In the genomic region with DNA sequence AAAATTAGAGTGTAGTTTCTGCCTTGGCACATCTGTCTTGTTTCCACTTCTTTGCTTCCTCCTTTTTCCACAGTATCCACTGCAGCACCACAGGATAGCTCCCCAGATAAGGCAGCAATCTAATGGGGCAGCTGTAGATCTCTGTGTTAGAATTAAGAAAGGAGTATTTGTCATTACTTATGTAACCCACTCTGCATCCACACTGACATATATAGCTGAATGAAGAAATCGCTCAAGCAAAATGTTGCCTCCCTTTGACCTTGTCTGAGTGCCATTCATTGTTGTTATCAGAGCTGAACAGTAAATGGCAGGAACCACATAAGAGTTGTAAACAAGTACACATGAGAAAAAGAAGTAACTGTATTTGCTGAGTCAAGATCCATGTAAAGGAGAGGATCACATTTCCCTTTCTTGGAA, we compare ENCODE assay signal across 1 cellular context.
TF ChIP-seq lines count a peak whose summit lies in the region.

No MANE protein-coding gene starts in this region.

TF ChIP-seq in K562, 482 proteins besides CTCF, POLR2A, EP300 and RAD21 (continued from another document and continues in another):
- TF ChIP-seq, protein P1, sequence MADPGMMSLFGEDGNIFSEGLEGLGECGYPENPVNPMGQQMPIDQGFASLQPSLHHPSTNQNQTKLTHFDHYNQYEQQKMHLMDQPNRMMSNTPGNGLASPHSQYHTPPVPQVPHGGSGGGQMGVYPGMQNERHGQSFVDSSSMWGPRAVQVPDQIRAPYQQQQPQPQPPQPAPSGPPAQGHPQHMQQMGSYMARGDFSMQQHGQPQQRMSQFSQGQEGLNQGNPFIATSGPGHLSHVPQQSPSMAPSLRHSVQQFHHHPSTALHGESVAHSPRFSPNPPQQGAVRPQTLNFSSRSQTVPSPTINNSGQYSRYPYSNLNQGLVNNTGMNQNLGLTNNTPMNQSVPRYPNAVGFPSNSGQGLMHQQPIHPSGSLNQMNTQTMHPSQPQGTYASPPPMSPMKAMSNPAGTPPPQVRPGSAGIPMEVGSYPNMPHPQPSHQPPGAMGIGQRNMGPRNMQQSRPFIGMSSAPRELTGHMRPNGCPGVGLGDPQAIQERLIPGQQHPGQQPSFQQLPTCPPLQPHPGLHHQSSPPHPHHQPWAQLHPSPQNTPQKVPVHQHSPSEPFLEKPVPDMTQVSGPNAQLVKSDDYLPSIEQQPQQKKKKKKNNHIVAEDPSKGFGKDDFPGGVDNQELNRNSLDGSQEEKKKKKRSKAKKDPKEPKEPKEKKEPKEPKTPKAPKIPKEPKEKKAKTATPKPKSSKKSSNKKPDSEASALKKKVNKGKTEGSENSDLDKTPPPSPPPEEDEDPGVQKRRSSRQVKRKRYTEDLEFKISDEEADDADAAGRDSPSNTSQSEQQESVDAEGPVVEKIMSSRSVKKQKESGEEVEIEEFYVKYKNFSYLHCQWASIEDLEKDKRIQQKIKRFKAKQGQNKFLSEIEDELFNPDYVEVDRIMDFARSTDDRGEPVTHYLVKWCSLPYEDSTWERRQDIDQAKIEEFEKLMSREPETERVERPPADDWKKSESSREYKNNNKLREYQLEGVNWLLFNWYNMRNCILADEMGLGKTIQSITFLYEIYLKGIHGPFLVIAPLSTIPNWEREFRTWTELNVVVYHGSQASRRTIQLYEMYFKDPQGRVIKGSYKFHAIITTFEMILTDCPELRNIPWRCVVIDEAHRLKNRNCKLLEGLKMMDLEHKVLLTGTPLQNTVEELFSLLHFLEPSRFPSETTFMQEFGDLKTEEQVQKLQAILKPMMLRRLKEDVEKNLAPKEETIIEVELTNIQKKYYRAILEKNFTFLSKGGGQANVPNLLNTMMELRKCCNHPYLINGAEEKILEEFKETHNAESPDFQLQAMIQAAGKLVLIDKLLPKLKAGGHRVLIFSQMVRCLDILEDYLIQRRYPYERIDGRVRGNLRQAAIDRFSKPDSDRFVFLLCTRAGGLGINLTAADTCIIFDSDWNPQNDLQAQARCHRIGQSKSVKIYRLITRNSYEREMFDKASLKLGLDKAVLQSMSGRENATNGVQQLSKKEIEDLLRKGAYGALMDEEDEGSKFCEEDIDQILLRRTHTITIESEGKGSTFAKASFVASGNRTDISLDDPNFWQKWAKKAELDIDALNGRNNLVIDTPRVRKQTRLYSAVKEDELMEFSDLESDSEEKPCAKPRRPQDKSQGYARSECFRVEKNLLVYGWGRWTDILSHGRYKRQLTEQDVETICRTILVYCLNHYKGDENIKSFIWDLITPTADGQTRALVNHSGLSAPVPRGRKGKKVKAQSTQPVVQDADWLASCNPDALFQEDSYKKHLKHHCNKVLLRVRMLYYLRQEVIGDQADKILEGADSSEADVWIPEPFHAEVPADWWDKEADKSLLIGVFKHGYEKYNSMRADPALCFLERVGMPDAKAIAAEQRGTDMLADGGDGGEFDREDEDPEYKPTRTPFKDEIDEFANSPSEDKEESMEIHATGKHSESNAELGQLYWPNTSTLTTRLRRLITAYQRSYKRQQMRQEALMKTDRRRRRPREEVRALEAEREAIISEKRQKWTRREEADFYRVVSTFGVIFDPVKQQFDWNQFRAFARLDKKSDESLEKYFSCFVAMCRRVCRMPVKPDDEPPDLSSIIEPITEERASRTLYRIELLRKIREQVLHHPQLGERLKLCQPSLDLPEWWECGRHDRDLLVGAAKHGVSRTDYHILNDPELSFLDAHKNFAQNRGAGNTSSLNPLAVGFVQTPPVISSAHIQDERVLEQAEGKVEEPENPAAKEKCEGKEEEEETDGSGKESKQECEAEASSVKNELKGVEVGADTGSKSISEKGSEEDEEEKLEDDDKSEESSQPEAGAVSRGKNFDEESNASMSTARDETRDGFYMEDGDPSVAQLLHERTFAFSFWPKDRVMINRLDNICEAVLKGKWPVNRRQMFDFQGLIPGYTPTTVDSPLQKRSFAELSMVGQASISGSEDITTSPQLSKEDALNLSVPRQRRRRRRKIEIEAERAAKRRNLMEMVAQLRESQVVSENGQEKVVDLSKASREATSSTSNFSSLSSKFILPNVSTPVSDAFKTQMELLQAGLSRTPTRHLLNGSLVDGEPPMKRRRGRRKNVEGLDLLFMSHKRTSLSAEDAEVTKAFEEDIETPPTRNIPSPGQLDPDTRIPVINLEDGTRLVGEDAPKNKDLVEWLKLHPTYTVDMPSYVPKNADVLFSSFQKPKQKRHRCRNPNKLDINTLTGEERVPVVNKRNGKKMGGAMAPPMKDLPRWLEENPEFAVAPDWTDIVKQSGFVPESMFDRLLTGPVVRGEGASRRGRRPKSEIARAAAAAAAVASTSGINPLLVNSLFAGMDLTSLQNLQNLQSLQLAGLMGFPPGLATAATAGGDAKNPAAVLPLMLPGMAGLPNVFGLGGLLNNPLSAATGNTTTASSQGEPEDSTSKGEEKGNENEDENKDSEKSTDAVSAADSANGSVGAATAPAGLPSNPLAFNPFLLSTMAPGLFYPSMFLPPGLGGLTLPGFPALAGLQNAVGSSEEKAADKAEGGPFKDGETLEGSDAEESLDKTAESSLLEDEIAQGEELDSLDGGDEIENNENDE (IDR thresholded peaks at IDR 0.05; ENCODE audit: low read depth, low read length) = no peak
- TF ChIP-seq TBL1XR1 (IDR thresholded peaks at IDR 0.05; ENCODE audit: low read length in 2 of 2) = peak; percentile 75 to 83; a peak in 2 of 4 replicates
- no peak for TF ChIP-seq FOXK1 (CRISPR knock-in tag; IDR thresholded peaks at IDR 0.05; ENCODE audit: borderline replicate concordance)
- TF ChIP-seq ARNT (IDR thresholded peaks at IDR 0.05) = peak in 1 of 2 experiments; percentile 91; a peak in 2 of 4 replicates
- TF ChIP-seq HDAC1 (IDR thresholded peaks at IDR 0.05) = peak in 1 of 2 experiments; percentile 67; a peak in 1 of 4 replicates
- no peak for TF ChIP-seq MCM5 (IDR thresholded peaks at IDR 0.05; ENCODE audit: low read depth)
- no peak for TF ChIP-seq XRCC3 (IDR thresholded peaks at IDR 0.05)
- TF ChIP-seq DACH1 (IDR thresholded peaks at IDR 0.05; ENCODE audit: partially characterized antibody) = peak; percentile 11
- TF ChIP-seq ZBTB12 (CRISPR knock-in tag; IDR thresholded peaks at IDR 0.05) = no peak
- TF ChIP-seq MYBL2 (IDR thresholded peaks at IDR 0.05; ENCODE audit: low read depth) = no peak
- TF ChIP-seq MYBL2 (CRISPR knock-in tag; IDR thresholded peaks at IDR 0.05; ENCODE audit: borderline replicate concordance) = no peak
- no peak for TF ChIP-seq NRF1 (conservative IDR thresholded peaks at IDR 0.05 in 1 of 2, IDR thresholded peaks at IDR 0.05 in 1 of 2)
- TF ChIP-seq ZNF175 (CRISPR knock-in tag; IDR thresholded peaks at IDR 0.05; ENCODE audit: low read depth) = no peak
- TF ChIP-seq LARP7 (IDR thresholded peaks at IDR 0.05) = no peak
- peak; percentile 91 for TF ChIP-seq CBFA2T3 (IDR thresholded peaks at IDR 0.05)
- no peak for TF ChIP-seq E2F3 (CRISPR knock-in tag; IDR thresholded peaks at IDR 0.05)
- no peak for TF ChIP-seq PCBP1 (IDR thresholded peaks at IDR 0.05; ENCODE audit: low read depth, low read length, poor library complexity, severe bottlenecking)
- TF ChIP-seq ZNF274 (IDR thresholded peaks at IDR 0.05; ENCODE audit: borderline replicate concordance, low read depth, low read length) = no peak
- no peak for TF ChIP-seq SRSF3 (IDR thresholded peaks at IDR 0.05; ENCODE audit: insufficient read depth, low read length)
- TF ChIP-seq IRF9 (tag; IDR thresholded peaks at IDR 0.05) = no peak
- TF ChIP-seq, protein P2, sequence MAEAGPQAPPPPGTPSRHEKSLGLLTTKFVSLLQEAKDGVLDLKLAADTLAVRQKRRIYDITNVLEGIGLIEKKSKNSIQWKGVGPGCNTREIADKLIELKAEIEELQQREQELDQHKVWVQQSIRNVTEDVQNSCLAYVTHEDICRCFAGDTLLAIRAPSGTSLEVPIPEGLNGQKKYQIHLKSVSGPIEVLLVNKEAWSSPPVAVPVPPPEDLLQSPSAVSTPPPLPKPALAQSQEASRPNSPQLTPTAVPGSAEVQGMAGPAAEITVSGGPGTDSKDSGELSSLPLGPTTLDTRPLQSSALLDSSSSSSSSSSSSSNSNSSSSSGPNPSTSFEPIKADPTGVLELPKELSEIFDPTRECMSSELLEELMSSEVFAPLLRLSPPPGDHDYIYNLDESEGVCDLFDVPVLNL (CRISPR knock-in tag; IDR thresholded peaks at IDR 0.05; ENCODE audit: low read depth) = no peak
- TF ChIP-seq ZNF133 (CRISPR knock-in tag; IDR thresholded peaks at IDR 0.05) = no peak
- TF ChIP-seq NR2F6 (CRISPR knock-in tag; IDR thresholded peaks at IDR 0.05) = no peak
- TF ChIP-seq GTF2A2 (tag; IDR thresholded peaks at IDR 0.05) = no peak
- TF ChIP-seq TSC22D4 (tag; IDR thresholded peaks at IDR 0.05) = no peak
- TF ChIP-seq KLF10 (CRISPR knock-in tag; IDR thresholded peaks at IDR 0.05) = no peak
- TF ChIP-seq, protein P3, sequence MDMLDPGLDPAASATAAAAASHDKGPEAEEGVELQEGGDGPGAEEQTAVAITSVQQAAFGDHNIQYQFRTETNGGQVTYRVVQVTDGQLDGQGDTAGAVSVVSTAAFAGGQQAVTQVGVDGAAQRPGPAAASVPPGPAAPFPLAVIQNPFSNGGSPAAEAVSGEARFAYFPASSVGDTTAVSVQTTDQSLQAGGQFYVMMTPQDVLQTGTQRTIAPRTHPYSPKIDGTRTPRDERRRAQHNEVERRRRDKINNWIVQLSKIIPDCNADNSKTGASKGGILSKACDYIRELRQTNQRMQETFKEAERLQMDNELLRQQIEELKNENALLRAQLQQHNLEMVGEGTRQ (CRISPR knock-in tag; IDR thresholded peaks at IDR 0.05) = no peak
- TF ChIP-seq RBM25 (IDR thresholded peaks at IDR 0.05; ENCODE audit: low read depth, low read length, severe bottlenecking) = no peak
- peak; percentile 15; the same call in 1 of the 2 replicates for TF ChIP-seq RAD51 (IDR thresholded peaks at IDR 0.05; ENCODE audit: borderline replicate concordance, low read depth)
- TF ChIP-seq, protein P4, sequence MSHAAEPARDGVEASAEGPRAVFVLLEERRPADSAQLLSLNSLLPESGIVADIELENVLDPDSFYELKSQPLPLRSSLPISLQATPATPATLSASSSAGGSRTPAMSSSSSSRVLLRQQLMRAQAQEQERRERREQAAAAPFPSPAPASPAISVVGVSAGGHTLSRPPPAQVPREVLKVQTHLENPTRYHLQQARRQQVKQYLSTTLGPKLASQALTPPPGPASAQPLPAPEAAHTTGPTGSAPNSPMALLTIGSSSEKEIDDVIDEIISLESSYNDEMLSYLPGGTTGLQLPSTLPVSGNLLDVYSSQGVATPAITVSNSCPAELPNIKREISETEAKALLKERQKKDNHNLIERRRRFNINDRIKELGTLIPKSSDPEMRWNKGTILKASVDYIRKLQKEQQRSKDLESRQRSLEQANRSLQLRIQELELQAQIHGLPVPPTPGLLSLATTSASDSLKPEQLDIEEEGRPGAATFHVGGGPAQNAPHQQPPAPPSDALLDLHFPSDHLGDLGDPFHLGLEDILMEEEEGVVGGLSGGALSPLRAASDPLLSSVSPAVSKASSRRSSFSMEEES (CRISPR knock-in tag; IDR thresholded peaks at IDR 0.05) = no peak
- TF ChIP-seq SIRT6 (IDR thresholded peaks at IDR 0.05; ENCODE audit: low read depth, low read length) = no peak
- TF ChIP-seq ZNF766 (CRISPR knock-in tag; conservative IDR thresholded peaks at IDR 0.05) = no peak
- no peak for TF ChIP-seq SREBF2 (CRISPR knock-in tag; IDR thresholded peaks at IDR 0.05)
- no peak for TF ChIP-seq GTF2E2 (tag; IDR thresholded peaks at IDR 0.05)
- TF ChIP-seq ZNF217 (CRISPR knock-in tag; IDR thresholded peaks at IDR 0.05) = no peak
- no peak for TF ChIP-seq ZNF668 (CRISPR knock-in tag; IDR thresholded peaks at IDR 0.05)
- TF ChIP-seq THAP12 (CRISPR knock-in tag; IDR thresholded peaks at IDR 0.05) = no peak
- no peak for TF ChIP-seq PHTF2 (CRISPR knock-in tag; IDR thresholded peaks at IDR 0.05)
- TF ChIP-seq GABPB1 (CRISPR knock-in tag; IDR thresholded peaks at IDR 0.05) = no peak
- no peak for TF ChIP-seq KAT7 (CRISPR knock-in tag; IDR thresholded peaks at IDR 0.05; ENCODE audit: borderline replicate concordance)
- no peak for TF ChIP-seq ILF3 (IDR thresholded peaks at IDR 0.05; ENCODE audit: borderline replicate concordance)
- no peak for TF ChIP-seq CHCHD3 (CRISPR knock-in tag; IDR thresholded peaks at IDR 0.05)
- no peak for TF ChIP-seq PTTG1 (tag; IDR thresholded peaks at IDR 0.05; ENCODE audit: low read depth)
- TF ChIP-seq HNRNPH1 (optimal IDR thresholded peaks at IDR 0.05; ENCODE audit: low read depth, low read length) = no peak
- TF ChIP-seq HES1 (IDR thresholded peaks at IDR 0.05; ENCODE audit: low read depth) = peak; percentile 46; the same call in 1 of the 2 replicates
- TF ChIP-seq NEUROD1 (IDR thresholded peaks at IDR 0.05; ENCODE audit: borderline replicate concordance, low read depth, low read length, partially characterized antibody) = no peak
- TF ChIP-seq NONO (IDR thresholded peaks at IDR 0.05; ENCODE audit: low read depth in 2 of 2, low read length in 1 of 2) = no peak
